In the genomic region with DNA sequence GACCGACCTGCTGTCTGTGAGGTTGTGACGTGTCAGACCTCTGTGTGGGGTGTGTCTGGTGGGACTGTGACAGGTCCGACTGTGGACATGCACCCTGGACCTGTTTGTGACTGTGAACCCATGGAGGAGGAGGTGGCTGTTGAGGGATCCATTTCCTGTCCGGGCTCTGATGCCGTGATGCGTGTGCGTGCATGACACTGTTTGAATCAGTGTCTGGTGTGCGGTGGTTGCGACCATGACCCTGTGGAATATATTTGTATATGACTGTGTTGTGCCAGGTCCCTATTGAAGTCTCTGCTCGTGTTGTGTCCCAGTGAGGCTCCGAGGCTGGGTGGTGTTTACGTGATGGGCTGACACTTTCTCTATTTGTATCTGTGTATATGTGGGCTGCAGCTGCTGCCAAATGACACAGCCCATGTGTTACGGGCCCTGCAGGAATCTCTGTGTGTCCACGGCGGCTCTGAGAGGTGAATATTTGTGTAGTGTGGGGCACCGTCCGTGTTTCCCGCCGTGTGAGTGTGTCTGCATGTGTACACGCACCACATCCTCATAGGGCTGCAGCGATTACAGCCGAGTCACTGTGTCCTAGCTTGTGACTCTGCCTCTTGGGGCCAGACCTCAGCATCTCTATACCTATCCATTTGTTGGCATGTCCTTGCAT, we compare ENCODE assay signal across 8 cellular contexts.
DNase-seq lines count a peak whose midpoint lies in the region; ATAC-seq and TF ChIP-seq lines count a peak whose summit lies in the region.

No MANE protein-coding gene starts in this region.

- H3K4me3 Mint-ChIP-seq in stimulated activated naive CD8-positive, alpha-beta T cell treated with anti-CD3 and anti-CD28 coated beads, Interleukin-15, amount 100 ng/mL, for 72 hours, result peak overlapping the region; percentile 81 to 82

- no peaks in the 10 kb centered on the region for H3K27me3 Mint-ChIP-seq in stimulated activated naive CD8-positive, alpha-beta T cell treated with anti-CD3 and anti-CD28 coated beads, Interleukin-15, amount 100 ng/mL, for 72 hours

- peaks cover 83% of the 10 kb centered on the region for H3K4me1 Mint-ChIP-seq in stimulated activated naive CD8-positive, alpha-beta T cell treated with anti-CD3 and anti-CD28 coated beads, Interleukin-15, amount 100 ng/mL, for 72 hours

- TF ChIP-seq CTCF in GM06990 (IDR thresholded peaks at IDR 0.05; ENCODE audit: insufficient read depth, low read length, poor library complexity, severe bottlenecking), result no peak

- peak overlapping the region; percentile 86 to 94 for H3K27ac Mint-ChIP-seq in stimulated activated naive CD8-positive, alpha-beta T cell treated with anti-CD3 and anti-CD28 coated beads, Interleukin-15, amount 100 ng/mL, for 72 hours

- H3K4me3 ChIP-seq in GM06990 (replicated peaks; ENCODE audit: low read depth, low read length), result peak overlapping the region; percentile 72

- peak; percentile 8 for ATAC-seq in HG02642 (IDR thresholded peaks at IDR 0.05; ENCODE audit: poor library complexity, unreplicated experiment)
- ATAC-seq in stimulated activated naive CD8-positive, alpha-beta T cell treated with anti-CD3 and anti-CD28 coated beads, Interleukin-15, amount 100 ng/mL, for 72 hours, result peak; percentile 69

- H3K9me3 Mint-ChIP-seq in stimulated activated naive CD8-positive, alpha-beta T cell treated with anti-CD3 and anti-CD28 coated beads, Interleukin-15, amount 100 ng/mL, for 72 hours, result no peaks in the 10 kb centered on the region

- DNase-seq in GM06990 (ENCODE audit: extremely low read depth, insufficient read length) (no peak), islet precursor cell (peak; percentile 56), DMS 273 treated with DMSO at 0.1 percent for 48 hours (lab: John Stamatoyannopoulos, UW) (no peak), SW480 (ENCODE audit: low spot score) (no peak)
- peak; percentile 47 to 59 for DNase-seq in activated CD4-positive, alpha-beta T cell treated with anti-CD3 and anti-CD28 coated beads, Interleukin-2, amount 50 U/mL, for 48 hours
- DNase-seq in stimulated activated naive CD8-positive, alpha-beta T cell treated with anti-CD3 and anti-CD28 coated beads, Interleukin-15, amount 100 ng/mL, for 72 hours, result peak in 1 of 2 donors; percentile 71
- DNase-seq in activated CD8-positive, alpha-beta memory T cell treated with anti-CD3 and anti-CD28 coated beads, Interleukin-2, amount 50 U/mL, for 48 hours, result no peak

- H3K36me3 ChIP-seq in GM06990 (ENCODE audit: control insufficient read depth, insufficient read depth, low read length), result peaks cover 13% of the 10 kb centered on the region

- H3K27me3 ChIP-seq in GM06990 (replicated peaks; ENCODE audit: control insufficient read depth, insufficient read depth, low read length), result no peaks in the 10 kb centered on the region

Comparison
In these comparisons a context has a peak if more than half of its experiments do, and no peak if none do; other contexts are left out.
1. DNase-seq: peak in activated CD4-positive, alpha-beta T cell treated with anti-CD3 and anti-CD28 coated beads, Interleukin-2, amount 50 U/mL, for 48 hours (2 of 2) and islet precursor cell (single experiment); none in GM06990 (single experiment), DMS 273 treated with DMSO at 0.1 percent for 48 hours (single experiment), SW480 (single experiment) and activated CD8-positive, alpha-beta memory T cell treated with anti-CD3 and anti-CD28 coated beads, Interleukin-2, amount 50 U/mL, for 48 hours (single experiment).